Comparison of ENCODE assay signal across 1 cellular context in the genomic region with DNA sequence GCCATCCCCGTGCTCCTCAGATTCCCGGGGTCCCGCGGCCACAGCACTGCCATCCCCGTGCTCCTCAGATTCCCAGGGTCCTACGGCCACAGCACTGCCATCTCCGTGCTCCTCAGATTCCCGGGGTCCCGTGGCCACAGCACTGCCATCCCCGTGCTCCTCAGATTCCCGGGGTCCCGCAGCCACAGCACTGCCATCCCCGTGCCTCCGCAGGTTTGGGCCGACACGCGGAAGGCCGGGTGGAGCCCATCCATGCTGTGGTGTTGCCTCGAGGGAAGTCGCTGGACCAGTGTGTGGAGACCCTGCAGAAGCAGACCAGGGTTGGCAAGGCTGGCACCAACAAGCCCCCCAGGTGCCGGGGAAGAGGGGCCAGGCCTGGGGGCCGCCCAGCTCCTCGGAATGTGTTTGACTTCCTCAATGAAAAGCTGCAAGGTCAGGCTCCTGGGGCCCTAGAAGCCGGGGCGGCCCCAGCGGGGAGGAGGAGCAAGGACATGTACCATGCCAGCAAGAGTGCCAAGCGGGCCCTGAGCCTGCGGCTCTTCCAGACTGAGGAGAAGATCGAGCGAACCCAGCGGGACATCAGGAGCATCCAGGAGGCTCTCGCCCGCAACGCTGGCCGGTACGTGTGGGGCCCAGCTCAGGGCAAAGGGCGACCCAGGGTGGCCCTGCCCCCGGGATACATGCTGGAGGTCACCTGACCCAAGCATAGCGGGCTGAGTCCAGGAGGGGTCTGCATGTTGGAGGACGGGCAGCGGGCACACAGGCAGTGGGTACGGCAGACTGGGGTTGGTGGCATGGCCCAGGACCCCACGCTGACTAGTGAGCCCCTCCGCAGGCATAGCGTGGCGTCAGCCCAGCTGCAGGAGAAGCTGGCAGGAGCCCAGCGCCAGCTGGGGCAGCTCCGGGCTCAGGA.
TF ChIP-seq lines count a peak whose summit lies in the region.

No MANE protein-coding gene starts in this region.

TF ChIP-seq in HepG2, 621 proteins besides CTCF, POLR2A, EP300 and RAD21 (continued from another document and continues in another):
- TF ChIP-seq ZXDC (CRISPR knock-in tag; IDR thresholded peaks at IDR 0.05): no peak
- TF ChIP-seq MIXL1 (CRISPR knock-in tag; IDR thresholded peaks at IDR 0.05): no peak
- no peak for TF ChIP-seq IKZF5 (CRISPR knock-in tag; IDR thresholded peaks at IDR 0.05)
- TF ChIP-seq MIER2 (CRISPR knock-in tag; IDR thresholded peaks at IDR 0.05): no peak
- TF ChIP-seq ADNP (CRISPR knock-in tag; IDR thresholded peaks at IDR 0.05): no peak
- no peak for TF ChIP-seq ZNF597 (CRISPR knock-in tag; IDR thresholded peaks at IDR 0.05)
- no peak for TF ChIP-seq ETV6 (CRISPR knock-in tag; conservative IDR thresholded peaks at IDR 0.05)
- TF ChIP-seq LBX2 (CRISPR knock-in tag; IDR thresholded peaks at IDR 0.05; ENCODE audit: borderline replicate concordance): no peak
- no peak; the same call in 1 of the 2 replicates for TF ChIP-seq SALL1 (CRISPR knock-in tag; IDR thresholded peaks at IDR 0.05)
- no peak for TF ChIP-seq MAFK (conservative IDR thresholded peaks at IDR 0.05 in 1 of 2, IDR thresholded peaks at IDR 0.05 in 1 of 2; ENCODE audit: low read length in 2 of 2)
- peak; percentile 62 for TF ChIP-seq NR2C2 (CRISPR knock-in tag; IDR thresholded peaks at IDR 0.05; ENCODE audit: borderline replicate concordance)
- no peak for TF ChIP-seq SRSF4 (IDR thresholded peaks at IDR 0.05; ENCODE audit: low read depth, low read length, poor library complexity, severe bottlenecking)
- TF ChIP-seq KLF13 (CRISPR knock-in tag; IDR thresholded peaks at IDR 0.05): 0 out of 2 replicates have a peak, but pooled peaks have one; percentile 68
- TF ChIP-seq CBX5 (CRISPR knock-in tag; IDR thresholded peaks at IDR 0.05; ENCODE audit: borderline replicate concordance): no peak
- TF ChIP-seq ZNF547 (CRISPR knock-in tag; IDR thresholded peaks at IDR 0.05): 0 out of 2 replicates have a peak, but pooled peaks have one; percentile 6
- no peak for TF ChIP-seq SAFB2 (CRISPR knock-in tag; IDR thresholded peaks at IDR 0.05; ENCODE audit: borderline replicate concordance, low read depth)
- no peak for TF ChIP-seq ATF5 (CRISPR knock-in tag; IDR thresholded peaks at IDR 0.05; ENCODE audit: low read depth)
- TF ChIP-seq, protein P1, sequence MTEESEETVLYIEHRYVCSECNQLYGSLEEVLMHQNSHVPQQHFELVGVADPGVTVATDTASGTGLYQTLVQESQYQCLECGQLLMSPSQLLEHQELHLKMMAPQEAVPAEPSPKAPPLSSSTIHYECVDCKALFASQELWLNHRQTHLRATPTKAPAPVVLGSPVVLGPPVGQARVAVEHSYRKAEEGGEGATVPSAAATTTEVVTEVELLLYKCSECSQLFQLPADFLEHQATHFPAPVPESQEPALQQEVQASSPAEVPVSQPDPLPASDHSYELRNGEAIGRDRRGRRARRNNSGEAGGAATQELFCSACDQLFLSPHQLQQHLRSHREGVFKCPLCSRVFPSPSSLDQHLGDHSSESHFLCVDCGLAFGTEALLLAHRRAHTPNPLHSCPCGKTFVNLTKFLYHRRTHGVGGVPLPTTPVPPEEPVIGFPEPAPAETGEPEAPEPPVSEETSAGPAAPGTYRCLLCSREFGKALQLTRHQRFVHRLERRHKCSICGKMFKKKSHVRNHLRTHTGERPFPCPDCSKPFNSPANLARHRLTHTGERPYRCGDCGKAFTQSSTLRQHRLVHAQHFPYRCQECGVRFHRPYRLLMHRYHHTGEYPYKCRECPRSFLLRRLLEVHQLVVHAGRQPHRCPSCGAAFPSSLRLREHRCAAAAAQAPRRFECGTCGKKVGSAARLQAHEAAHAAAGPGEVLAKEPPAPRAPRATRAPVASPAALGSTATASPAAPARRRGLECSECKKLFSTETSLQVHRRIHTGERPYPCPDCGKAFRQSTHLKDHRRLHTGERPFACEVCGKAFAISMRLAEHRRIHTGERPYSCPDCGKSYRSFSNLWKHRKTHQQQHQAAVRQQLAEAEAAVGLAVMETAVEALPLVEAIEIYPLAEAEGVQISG (CRISPR knock-in tag; IDR thresholded peaks at IDR 0.05): 0 out of 2 replicates have a peak, but pooled peaks have one; percentile 60
- TF ChIP-seq SRY (CRISPR knock-in tag; IDR thresholded peaks at IDR 0.05): no peak
- TF ChIP-seq NPAS2 (CRISPR knock-in tag; IDR thresholded peaks at IDR 0.05; ENCODE audit: borderline replicate concordance): no peak
- TF ChIP-seq NR0B2 (CRISPR knock-in tag; IDR thresholded peaks at IDR 0.05): no peak
- TF ChIP-seq TOPORS (CRISPR knock-in tag; IDR thresholded peaks at IDR 0.05): no peak
- no peak for TF ChIP-seq DNMT3B (CRISPR knock-in tag; conservative IDR thresholded peaks at IDR 0.05)
- no peak for TF ChIP-seq MED8 (CRISPR knock-in tag; IDR thresholded peaks at IDR 0.05; ENCODE audit: insufficient replicate concordance)
- no peak for TF ChIP-seq CREB1 (IDR thresholded peaks at IDR 0.05)
- TF ChIP-seq CREB1 (CRISPR knock-in tag; IDR thresholded peaks at IDR 0.05): no peak
- TF ChIP-seq ZNF878 (CRISPR knock-in tag; IDR thresholded peaks at IDR 0.05): no peak
- no peak for TF ChIP-seq ZBTB1 (CRISPR knock-in tag; IDR thresholded peaks at IDR 0.05; ENCODE audit: borderline replicate concordance)
- no peak for TF ChIP-seq HOXA9 (CRISPR knock-in tag; IDR thresholded peaks at IDR 0.05; ENCODE audit: borderline replicate concordance)
- no peak for TF ChIP-seq ZNF484 (CRISPR knock-in tag; IDR thresholded peaks at IDR 0.05; ENCODE audit: borderline replicate concordance, low read depth)
- TF ChIP-seq MAZ (IDR thresholded peaks at IDR 0.05; ENCODE audit: borderline replicate concordance, low read depth, low read length): no peak
- TF ChIP-seq MAZ (CRISPR knock-in tag; IDR thresholded peaks at IDR 0.05; ENCODE audit: low read depth): 0 out of 2 replicates have a peak, but pooled peaks have one; percentile 10
- TF ChIP-seq SMARCC2 (IDR thresholded peaks at IDR 0.05): no peak
- TF ChIP-seq NCOA5 (CRISPR knock-in tag; IDR thresholded peaks at IDR 0.05): no peak
- no peak for TF ChIP-seq TRIM24 (CRISPR knock-in tag; IDR thresholded peaks at IDR 0.05)
- peak; percentile 92 for TF ChIP-seq HNF4G (IDR thresholded peaks at IDR 0.05; ENCODE audit: borderline replicate concordance, low read depth, low read length)
- TF ChIP-seq HNF4G (CRISPR knock-in tag; IDR thresholded peaks at IDR 0.05; ENCODE audit: borderline replicate concordance, low read depth): no peak
- TF ChIP-seq, protein P2, sequence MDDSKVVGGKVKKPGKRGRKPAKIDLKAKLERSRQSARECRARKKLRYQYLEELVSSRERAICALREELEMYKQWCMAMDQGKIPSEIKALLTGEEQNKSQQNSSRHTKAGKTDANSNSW (CRISPR knock-in tag; IDR thresholded peaks at IDR 0.05; ENCODE audit: borderline replicate concordance): no peak
- TF ChIP-seq MTA1 (CRISPR knock-in tag; IDR thresholded peaks at IDR 0.05; ENCODE audit: borderline replicate concordance): no peak
- no peak for TF ChIP-seq IRF2 (CRISPR knock-in tag; IDR thresholded peaks at IDR 0.05)
- TF ChIP-seq, protein P3, sequence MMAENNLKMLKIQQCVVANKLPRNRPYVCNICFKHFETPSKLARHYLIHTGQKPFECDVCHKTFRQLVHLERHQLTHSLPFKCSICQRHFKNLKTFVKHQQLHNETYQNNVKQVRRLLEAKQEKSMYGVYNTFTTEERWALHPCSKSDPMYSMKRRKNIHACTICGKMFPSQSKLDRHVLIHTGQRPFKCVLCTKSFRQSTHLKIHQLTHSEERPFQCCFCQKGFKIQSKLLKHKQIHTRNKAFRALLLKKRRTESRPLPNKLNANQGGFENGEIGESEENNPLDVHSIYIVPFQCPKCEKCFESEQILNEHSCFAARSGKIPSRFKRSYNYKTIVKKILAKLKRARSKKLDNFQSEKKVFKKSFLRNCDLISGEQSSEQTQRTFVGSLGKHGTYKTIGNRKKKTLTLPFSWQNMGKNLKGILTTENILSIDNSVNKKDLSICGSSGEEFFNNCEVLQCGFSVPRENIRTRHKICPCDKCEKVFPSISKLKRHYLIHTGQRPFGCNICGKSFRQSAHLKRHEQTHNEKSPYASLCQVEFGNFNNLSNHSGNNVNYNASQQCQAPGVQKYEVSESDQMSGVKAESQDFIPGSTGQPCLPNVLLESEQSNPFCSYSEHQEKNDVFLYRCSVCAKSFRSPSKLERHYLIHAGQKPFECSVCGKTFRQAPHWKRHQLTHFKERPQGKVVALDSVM (CRISPR knock-in tag; IDR thresholded peaks at IDR 0.05): no peak
- no peak for TF ChIP-seq TAF1 (CRISPR knock-in tag; IDR thresholded peaks at IDR 0.05)
- no peak for TF ChIP-seq JARID2 (CRISPR knock-in tag; IDR thresholded peaks at IDR 0.05; ENCODE audit: insufficient replicate concordance)
- no peak; the same call in 1 of the 2 replicates for TF ChIP-seq PITX1 (CRISPR knock-in tag; IDR thresholded peaks at IDR 0.05)
- no peak; the same call in 1 of the 2 replicates for TF ChIP-seq MAFG (CRISPR knock-in tag; IDR thresholded peaks at IDR 0.05)
- TF ChIP-seq MXD3 (CRISPR knock-in tag; IDR thresholded peaks at IDR 0.05): no peak
- 0 out of 2 replicates have a peak, but pooled peaks have one; percentile 56 for TF ChIP-seq ZNF263 (CRISPR knock-in tag; IDR thresholded peaks at IDR 0.05)
- no peak; the same call in 1 of the 2 replicates for TF ChIP-seq BCL6 (CRISPR knock-in tag; IDR thresholded peaks at IDR 0.05)
- no peak for TF ChIP-seq RARA (CRISPR knock-in tag; IDR thresholded peaks at IDR 0.05)
- no peak; the same call in 1 of the 2 replicates for TF ChIP-seq ZMYM4 (CRISPR knock-in tag; IDR thresholded peaks at IDR 0.05)
- no peak for TF ChIP-seq NFRKB (IDR thresholded peaks at IDR 0.05)
- TF ChIP-seq ZNF333 (CRISPR knock-in tag; IDR thresholded peaks at IDR 0.05; ENCODE audit: borderline replicate concordance): no peak
- TF ChIP-seq ZSCAN9 (CRISPR knock-in tag; IDR thresholded peaks at IDR 0.05; ENCODE audit: borderline replicate concordance): no peak
